In the genomic region with DNA sequence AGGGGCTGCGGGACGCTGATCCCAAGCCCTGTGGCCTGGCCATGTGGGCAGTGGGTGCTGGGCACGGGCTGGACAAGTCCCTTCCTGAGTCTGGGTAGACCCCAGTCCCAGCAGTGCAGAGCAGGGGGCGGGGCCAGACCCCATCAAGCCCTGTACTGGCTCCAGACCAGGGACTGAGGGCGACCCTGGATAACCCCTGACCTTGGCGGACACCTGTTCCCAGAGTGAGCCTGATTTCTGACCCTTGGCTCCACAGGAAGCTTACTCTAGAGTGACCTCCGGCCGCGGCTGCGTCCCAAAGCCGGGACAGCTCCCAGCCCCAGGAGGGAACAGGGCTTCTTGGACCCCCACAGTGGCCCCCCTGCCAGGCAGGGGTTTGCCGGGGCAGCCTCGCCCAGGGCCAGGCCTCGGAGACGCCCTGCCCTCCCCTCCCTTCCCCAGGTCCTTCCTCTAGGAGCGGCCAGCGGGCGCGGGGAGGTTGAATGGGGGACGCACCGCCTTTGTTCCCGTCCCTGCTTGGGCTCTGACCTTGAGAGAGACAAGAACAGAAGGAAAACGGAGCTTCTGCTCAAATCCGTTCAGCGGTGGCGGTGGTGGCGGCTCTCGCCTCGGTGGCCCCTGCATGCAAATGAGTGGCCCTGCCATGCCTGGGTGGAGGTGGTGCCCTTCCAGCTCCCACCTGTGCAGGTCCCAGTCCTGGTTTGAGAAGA, we compare ENCODE assay signal across 25 cellular contexts. TPM values are rescaled to one million over a fixed set of nuclear protein-coding genes. Genes with fewer than 3 reads are reported as not detected.
DNase-seq lines count a peak whose midpoint lies in the region; ATAC-seq, FAIRE-seq and TF ChIP-seq lines count a peak whose summit lies in the region.
"Had no signal": no experiment of that assay in that cellular context is flagged by ENCODE, and none has a peak within 500 bp of the region (broad histone marks: within the 10 kb centered on the region; RNA-seq: fewer than 3 reads in every experiment).

No MANE protein-coding gene starts in this region.

- no peak for TF ChIP-seq CTCF in activated CD8-positive, alpha-beta T cell treated with anti-CD3 and anti-CD28 coated beads for 36 hours (IDR thresholded peaks at IDR 0.05)
- TF ChIP-seq CTCF in HepG2 (CRISPR knock-in tag; IDR thresholded peaks at IDR 0.05) (no peak; the same call in 1 of the 2 replicates), testis (IDR thresholded peaks at IDR 0.05) (no peak)

- DNase-seq in activated CD8-positive, alpha-beta T cell treated with anti-CD3 and anti-CD28 coated beads for 36 hours = peak; percentile 26
- DNase-seq in activated CD8-positive, alpha-beta T cell treated with anti-CD3 and anti-CD28 coated beads, Interleukin-2, amount 10 ng/mL, durations not matched to agents 7 days and 5 days = no peak
- DNase-seq in HepG2 (ENCODE audit: low spot score) = no peak
- peak; percentile 51 for DNase-seq in testis
- DNase-seq in activated CD4-positive, alpha-beta T cell treated with anti-CD3 and anti-CD28 coated beads for 4 hours = no peak
- DNase-seq: activated CD4-positive, alpha-beta T cell treated with anti-CD3 and anti-CD28 coated beads for 1 hour; Calu3; CD4-positive, CD25-positive, alpha-beta regulatory T cell; DMS79; dorsolateral prefrontal cortex; GDM1; IMR-90; kidney glomerular epithelial cell; natural killer cell; NCI-H1694; SHP77; stimulated activated naive CD4-positive, alpha-beta T cell treated with Interleukin-2 at 50 U/mL for 16 hours had no signal

- H3K9ac ChIP-seq in HepG2 (ENCODE audit: insufficient read depth, low read depth, low read length) = peak overlapping the region; percentile 60

- peaks cover 18% of the 10 kb centered on the region for H3K36me3 Mint-ChIP-seq in activated CD8-positive, alpha-beta T cell treated with anti-CD3 and anti-CD28 coated beads for 36 hours (ENCODE audit: low read depth)
- peaks cover 15% of the 10 kb centered on the region for H3K36me3 Mint-ChIP-seq in activated CD8-positive, alpha-beta T cell treated with anti-CD3 and anti-CD28 coated beads, Interleukin-2, amount 10 ng/mL, durations not matched to agents 7 days and 5 days (ENCODE audit: low read depth)
- H3K36me3 Mint-ChIP-seq: natural killer cell had no signal

- H3K4me1 Mint-ChIP-seq in activated CD8-positive, alpha-beta T cell treated with anti-CD3 and anti-CD28 coated beads for 36 hours (ENCODE audit: low read depth) = peaks cover 5% of the 10 kb centered on the region
- peaks cover 17% of the 10 kb centered on the region for H3K4me1 Mint-ChIP-seq in activated CD8-positive, alpha-beta T cell treated with anti-CD3 and anti-CD28 coated beads, Interleukin-2, amount 10 ng/mL, durations not matched to agents 7 days and 5 days (ENCODE audit: low read depth)
- H3K4me1 Mint-ChIP-seq: activated T-helper 17 cell treated with anti-CD3 and anti-CD28 coated beads, Interleukin-2, amount 50 U/mL, for 72 hours had no signal

- H3K4me3 ChIP-seq in HepG2 (replicated peaks in 1 of 3; ENCODE audit: insufficient read depth in 1 of 3, low read depth in 2 of 3, low read length in 3 of 3) (peak overlapping the region; percentile 59 to 70 (median 63)), testis (no peak overlapping the region)
- H3K4me3 ChIP-seq: dorsolateral prefrontal cortex, lung, smooth muscle cell had no signal

- no peaks in the 10 kb centered on the region; a peak in 1 of 5 replicates for H3K27me3 ChIP-seq in HepG2 (ENCODE audit: control insufficient read depth in 1 of 2, insufficient read depth in 2 of 2, low read length in 2 of 2)
- H3K27me3 ChIP-seq in testis = no peaks in the 10 kb centered on the region

- TF ChIP-seq EP300 in HepG2 (IDR thresholded peaks at IDR 0.05; ENCODE audit: low read depth in 2 of 2, low read length in 2 of 2) (no peak), HepG2 (CRISPR knock-in tag; IDR thresholded peaks at IDR 0.05; ENCODE audit: borderline replicate concordance) (no peak)

- intact Hi-C loops in activated CD8-positive, alpha-beta T cell treated with anti-CD3 and anti-CD28 coated beads for 36 hours (cut with micrococcal nuclease) = no loop called here
- intact Hi-C loops in HepG2 (cut with micrococcal nuclease; ENCODE audit: unreplicated experiment) (no loop called here), testis (cut with DNase I; ENCODE audit: low total_unique reads) (no loop called here)

- H3K27ac Mint-ChIP-seq in activated CD8-positive, alpha-beta T cell treated with anti-CD3 and anti-CD28 coated beads for 36 hours = no peak overlapping the region
- H3K27ac Mint-ChIP-seq in activated CD8-positive, alpha-beta T cell treated with anti-CD3 and anti-CD28 coated beads, Interleukin-2, amount 10 ng/mL, durations not matched to agents 7 days and 5 days = no peak overlapping the region
- H3K27ac Mint-ChIP-seq: activated T-helper 17 cell treated with anti-CD3 and anti-CD28 coated beads, Interleukin-2, amount 50 U/mL, for 72 hours; natural killer cell; T-helper 2 cell treated with Interferon-gamma antibody and Interleukin-4, amounts not matched to agents 5 μg/mL and 100 μg/mL, for 36 hours had no signal

- CTCF ChIA-PET in activated CD8-positive, alpha-beta T cell treated with anti-CD3 and anti-CD28 coated beads for 36 hours (lab: Charles Lee) = interaction anchor here (2.0 kb wide), 1 partner anchor 39 kb away, joined by 7 read pairs; no protein-coding TSS in a partner anchor
- CTCF ChIA-PET in activated CD8-positive, alpha-beta T cell treated with anti-CD3 and anti-CD28 coated beads, Interleukin-2, amount 10 ng/mL, durations not matched to agents 7 days and 5 days (lab: Charles Lee) = interaction anchor here (0.9 to 1.7 kb wide), 2 partner anchors 7 to 81 kb away, joined by 3 read pairs; no protein-coding TSS in a partner anchor
- CTCF ChIA-PET in HepG2 (lab: Yijun Ruan, JAX; ENCODE audit: low intra/inter-chr PET ratio, low total read pairs) = no interaction called here

- WGBS in HepG2 (ENCODE audit: low lambda C conversion rate) = no CpG with 5 or more reads among the region's 29 CpGs
- 43 to 49% methylated on average over 6 to 26 of the region's 29 CpGs for WGBS in testis, 2 donors

- H3K36me3 ChIP-seq in HepG2 (replicated peaks in 1 of 2; ENCODE audit: control insufficient read depth in 1 of 2, insufficient read depth in 2 of 2, low read length in 2 of 2) (peaks cover 2 to 9% of the 10 kb centered on the region in 2 experiments; a peak in 3 of 5 replicates), testis (ENCODE audit: low read depth, missing control alignments) (no peaks in the 10 kb centered on the region)

- H3K27me3 Mint-ChIP-seq in activated CD8-positive, alpha-beta T cell treated with anti-CD3 and anti-CD28 coated beads for 36 hours = peaks cover 20% of the 10 kb centered on the region
- peaks cover 22% of the 10 kb centered on the region for H3K27me3 Mint-ChIP-seq in activated CD8-positive, alpha-beta T cell treated with anti-CD3 and anti-CD28 coated beads, Interleukin-2, amount 10 ng/mL, durations not matched to agents 7 days and 5 days (ENCODE audit: low read depth)

- peak overlapping the region; percentile 89 for H3K4me2 ChIP-seq in HepG2 (ENCODE audit: low read depth, low read length)
- H3K4me2 ChIP-seq: smooth muscle cell had no signal

- H2AFZ ChIP-seq in HepG2 (ENCODE audit: low read length) = no peak overlapping the region

- in situ Hi-C loops in HepG2 (cut with HindIII; ENCODE audit: extremely low pct_ligation_motif_present, low pct_unique_long_range_greater_than_20kb) = loop anchor here (5.0 kb wide), 2 partner anchors 34 to 89 kb away; no protein-coding TSS in a partner anchor

- H3K4me1 ChIP-seq in HepG2 (ENCODE audit: insufficient read depth, low read length) (peaks cover 42% of the 10 kb centered on the region), testis (peaks cover 20% of the 10 kb centered on the region)

- peak; percentile 46; the same call in 1 of the 2 replicates for TF ChIP-seq RAD21 in HepG2 (CRISPR knock-in tag; IDR thresholded peaks at IDR 0.05)

- H3K79me2 ChIP-seq in HepG2 (ENCODE audit: insufficient read depth, low read length) = peaks cover 19% of the 10 kb centered on the region

- FAIRE-seq in HepG2 (lab: Jason Lieb, UNC) = peak; percentile 59
- FAIRE-seq: frontal cortex had no signal

- no peak for ATAC-seq in activated CD8-positive, alpha-beta T cell treated with anti-CD3 and anti-CD28 coated beads for 36 hours
- no peak for ATAC-seq in activated CD8-positive, alpha-beta T cell treated with anti-CD3 and anti-CD28 coated beads, Interleukin-2, amount 10 ng/mL, durations not matched to agents 7 days and 5 days
- ATAC-seq in HepG2 = peak; percentile 21
- ATAC-seq in HG03097 (IDR thresholded peaks at IDR 0.05; ENCODE audit: low FRiP score, unreplicated experiment) = no peak
- ATAC-seq: activated T-helper 17 cell treated with anti-CD3 and anti-CD28 coated beads, Interleukin-2, amount 50 U/mL, for 72 hours; HCT116; natural killer cell had no signal

- peak overlapping the region; percentile 75 for H3K27ac ChIP-seq in HepG2 (ENCODE audit: extremely low read length, insufficient read depth, low read length)
- H3K27ac ChIP-seq in testis = peak overlapping the region in 1 of 2 donors; percentile 44
- H3K27ac ChIP-seq: dorsolateral prefrontal cortex had no signal

- no peaks in the 10 kb centered on the region for H3K9me3 ChIP-seq in HepG2 (ENCODE audit: low read length)
- H3K9me3 ChIP-seq in testis = no peaks in the 10 kb centered on the region

- TF ChIP-seq POLR2A in HepG2 (IDR thresholded peaks at IDR 0.05; ENCODE audit: insufficient read depth in 1 of 2, low read depth in 2 of 2, low read length in 2 of 2) = no peak
- TF ChIP-seq POLR2A in testis (IDR thresholded peaks at IDR 0.05) = no peak

- no peaks in the 10 kb centered on the region for H4K20me1 ChIP-seq in HepG2 (ENCODE audit: insufficient read depth, low read length)

- no peaks in the 10 kb centered on the region for H3K9me3 Mint-ChIP-seq in activated CD8-positive, alpha-beta T cell treated with anti-CD3 and anti-CD28 coated beads for 36 hours
- no peaks in the 10 kb centered on the region for H3K9me3 Mint-ChIP-seq in activated CD8-positive, alpha-beta T cell treated with anti-CD3 and anti-CD28 coated beads, Interleukin-2, amount 10 ng/mL, durations not matched to agents 7 days and 5 days (ENCODE audit: insufficient read depth)
- H3K9me3 Mint-ChIP-seq: activated naive CD4-positive, alpha-beta T cell treated with anti-CD3 and anti-CD28 coated beads, Interleukin-2, amount 50 U/mL, for 24 hours; activated T-helper 17 cell treated with anti-CD3 and anti-CD28 coated beads, Interleukin-2, amount 50 U/mL, for 72 hours; natural killer cell; T-helper 2 cell treated with Interferon-gamma antibody and Interleukin-4, amounts not matched to agents 5 μg/mL and 100 μg/mL, for 36 hours had no signal

- no TSS peak for BruUV-seq in HepG2 (replicated peaks; lab: Mats Ljungman, UMichigan)

- H3K4me3 Mint-ChIP-seq in activated CD8-positive, alpha-beta T cell treated with anti-CD3 and anti-CD28 coated beads for 36 hours = no peak overlapping the region
- no peak overlapping the region for H3K4me3 Mint-ChIP-seq in activated CD8-positive, alpha-beta T cell treated with anti-CD3 and anti-CD28 coated beads, Interleukin-2, amount 10 ng/mL, durations not matched to agents 7 days and 5 days
- H3K4me3 Mint-ChIP-seq: activated T-helper 17 cell treated with anti-CD3 and anti-CD28 coated beads, Interleukin-2, amount 50 U/mL, for 72 hours; T-helper 2 cell treated with Interferon-gamma antibody and Interleukin-4, amounts not matched to agents 5 μg/mL and 100 μg/mL, for 36 hours had no signal

- POLR2A ChIA-PET in activated CD8-positive, alpha-beta T cell treated with anti-CD3 and anti-CD28 coated beads for 36 hours (lab: Charles Lee) = interaction anchor here (1.1 kb wide), 1 partner anchor 12 kb away, joined by 3 read pairs; no protein-coding TSS in a partner anchor
- POLR2A ChIA-PET in activated CD8-positive, alpha-beta T cell treated with anti-CD3 and anti-CD28 coated beads, Interleukin-2, amount 10 ng/mL, durations not matched to agents 7 days and 5 days (lab: Charles Lee) = interaction anchor here (0.5 to 3.1 kb wide), 3 partner anchors 14 to 32 kb away, joined by 3 to 9 read pairs (median 4); a partner anchor contains a TSS
- POLR2A ChIA-PET in HepG2 (lab: Yijun Ruan, JAX) = interaction anchor here (0.6 to 3.5 kb wide), 20 partner anchors 8 to 208 kb away, joined by 3 to 61 read pairs (median 6); a partner anchor contains a TSS

RNA-seq across cellular contexts. Expression of a gene that starts 2.3 kb away (rescaled TPM):
- total RNA-seq in activated CD8-positive, alpha-beta T cell treated with anti-CD3 and anti-CD28 coated beads for 36 hours = not detected
- total RNA-seq in activated CD8-positive, alpha-beta T cell treated with anti-CD3 and anti-CD28 coated beads, Interleukin-2, amount 10 ng/mL, durations not matched to agents 7 days and 5 days = not detected
- 4.3 and 9.9 TPM in 2 replicates for total RNA-seq in HepG2 (2016; rRNA removed; fragmentation: Illumina TruSeq; extraction: Trizol)
- total RNA-seq in HepG2 (2016; cell fraction: cytosol; rRNA removed; fragmentation: Illumina TruSeq; extraction: Trizol; ENCODE audit: low read depth) = 15.0 and 18.4 TPM in 2 replicates
- 5.2 and 11.1 TPM in 2 replicates for total RNA-seq in HepG2 (2016; cell fraction: insoluble cytoplasmic fraction; rRNA removed; fragmentation: Illumina TruSeq; extraction: Trizol)
- 27.1 and 33.2 TPM in 2 replicates for total RNA-seq in HepG2 (2016; cell fraction: membrane; rRNA removed; fragmentation: Illumina TruSeq; extraction: Trizol)
- total RNA-seq in HepG2 (2016; cell fraction: nucleus; rRNA removed; fragmentation: Illumina TruSeq; extraction: Trizol) = 3.7 and 6.5 TPM in 2 replicates
- polyA plus RNA-seq in HepG2 (2011; rRNA removed) = 6.0 and 11.1 TPM in 2 replicates
- polyA plus RNA-seq in HepG2 (2011; cell fraction: cytosol; rRNA removed) = 7.3 and 14.1 TPM in 2 replicates
- polyA plus RNA-seq in HepG2 (2011; cell fraction: nucleus; rRNA removed) = 17.9 and 19.5 TPM in 2 replicates
- 6.4 and 6.8 TPM in 2 replicates for polyA plus RNA-seq in HepG2 (2012)
- 17.9 and 19.1 TPM in 2 replicates for polyA plus RNA-seq in HepG2 (2016; cell fraction: cytosol; fragmentation: Illumina TruSeq; extraction: Trizol; ENCODE audit: low read depth)
- 7.9 and 11.2 TPM in 2 replicates for polyA plus RNA-seq in HepG2 (2016; cell fraction: insoluble cytoplasmic fraction; fragmentation: Illumina TruSeq; extraction: Trizol; ENCODE audit: low read depth)
- polyA plus RNA-seq in HepG2 (2016; cell fraction: membrane; fragmentation: Illumina TruSeq; extraction: Trizol; ENCODE audit: low read depth) = 27.7 and 33.0 TPM in 2 replicates
- 11.7 and 13.4 TPM in 2 replicates for polyA plus RNA-seq in HepG2 (2016; cell fraction: nucleus; fragmentation: Illumina TruSeq; extraction: Trizol; ENCODE audit: insufficient read depth, low read depth)
- 0.28 and 20.0 TPM in 2 replicates for polyA minus RNA-seq in HepG2 (2011; rRNA and poly(A)+ RNA removed; ENCODE audit: low replicate concordance)
- polyA minus RNA-seq in HepG2 (2011; cell fraction: cytosol; rRNA and poly(A)+ RNA removed) = 23.0 and 23.8 TPM in 2 replicates
- 2.8 and 4.2 TPM in 2 replicates for polyA minus RNA-seq in HepG2 (2011; cell fraction: nucleus; rRNA and poly(A)+ RNA removed)
- total RNA-seq in testis = 1 to 10 TPM; 1.5 to 2.9 TPM
- polyA plus RNA-seq in testis (ENCODE audit: insufficient read depth, low read depth, low replicate concordance) = 0.61 TPM
- total RNA-seq: activated T-helper 17 cell treated with anti-CD3 and anti-CD28 coated beads, Interleukin-2, amount 50 U/mL, for 72 hours; CD4-positive, CD25-positive, alpha-beta regulatory T cell; IMR-90; natural killer cell had no signal
- polyA plus RNA-seq: CD4-positive, CD25-positive, alpha-beta regulatory T cell; IMR-90; lung had no signal

RNA-seq across cellular contexts. Expression of a gene that starts 8.0 kb away (rescaled TPM):
- 10 to 100 TPM; 77.0 to 88.0 TPM for total RNA-seq in activated CD8-positive, alpha-beta T cell treated with anti-CD3 and anti-CD28 coated beads for 36 hours
- total RNA-seq in activated CD8-positive, alpha-beta T cell treated with anti-CD3 and anti-CD28 coated beads, Interleukin-2, amount 10 ng/mL, durations not matched to agents 7 days and 5 days = 10 to 100 TPM; 57.1 TPM
- total RNA-seq in HepG2 (2016; rRNA removed; fragmentation: Illumina TruSeq; extraction: Trizol) (21.9 and 31.3 TPM in 2 replicates), testis (100 to 1,000 TPM; 111 to 128 TPM)
- total RNA-seq in HepG2 (2016; cell fraction: cytosol; rRNA removed; fragmentation: Illumina TruSeq; extraction: Trizol; ENCODE audit: low read depth) = 67.5 and 90.2 TPM in 2 replicates
- total RNA-seq in HepG2 (2016; cell fraction: insoluble cytoplasmic fraction; rRNA removed; fragmentation: Illumina TruSeq; extraction: Trizol) = 14.2 and 28.2 TPM in 2 replicates
- total RNA-seq in HepG2 (2016; cell fraction: membrane; rRNA removed; fragmentation: Illumina TruSeq; extraction: Trizol) = 57.9 and 74.3 TPM in 2 replicates
- total RNA-seq in HepG2 (2016; cell fraction: nucleus; rRNA removed; fragmentation: Illumina TruSeq; extraction: Trizol) = 18.6 and 22.9 TPM in 2 replicates
- polyA plus RNA-seq in HepG2 (2011; rRNA removed) (19.5 and 21.2 TPM in 2 replicates), testis (ENCODE audit: insufficient read depth, low read depth, low replicate concordance) (51.6 TPM)
- polyA plus RNA-seq in HepG2 (2011; cell fraction: cytosol; rRNA removed) = 21.0 and 42.4 TPM in 2 replicates
- polyA plus RNA-seq in HepG2 (2011; cell fraction: nucleus; rRNA removed) = 45.8 and 49.4 TPM in 2 replicates
- polyA plus RNA-seq in HepG2 (2012) = 14.1 and 18.2 TPM in 2 replicates
- polyA plus RNA-seq in HepG2 (2016; cell fraction: cytosol; fragmentation: Illumina TruSeq; extraction: Trizol; ENCODE audit: low read depth) = 104 and 136 TPM in 2 replicates
- polyA plus RNA-seq in HepG2 (2016; cell fraction: insoluble cytoplasmic fraction; fragmentation: Illumina TruSeq; extraction: Trizol; ENCODE audit: low read depth) = 24.1 and 30.7 TPM in 2 replicates
- polyA plus RNA-seq in HepG2 (2016; cell fraction: membrane; fragmentation: Illumina TruSeq; extraction: Trizol; ENCODE audit: low read depth) = 78.9 and 88.8 TPM in 2 replicates
- polyA plus RNA-seq in HepG2 (2016; cell fraction: nucleus; fragmentation: Illumina TruSeq; extraction: Trizol; ENCODE audit: insufficient read depth, low read depth) = 43.0 and 56.8 TPM in 2 replicates
- polyA minus RNA-seq in HepG2 (2011; rRNA and poly(A)+ RNA removed; ENCODE audit: low replicate concordance) = 15.5 and 24.8 TPM in 2 replicates
- polyA minus RNA-seq in HepG2 (2011; cell fraction: cytosol; rRNA and poly(A)+ RNA removed) = 9.4 and 11.7 TPM in 2 replicates
- 6.5 and 6.8 TPM in 2 replicates for polyA minus RNA-seq in HepG2 (2011; cell fraction: nucleus; rRNA and poly(A)+ RNA removed)

RNA-seq across cellular contexts. Expression of a gene that starts 14.2 kb away (rescaled TPM):
- total RNA-seq in activated CD8-positive, alpha-beta T cell treated with anti-CD3 and anti-CD28 coated beads for 36 hours = 100 to 1,000 TPM; 161 to 180 TPM
- 100 to 1,000 TPM; 172 to 195 TPM for total RNA-seq in activated CD8-positive, alpha-beta T cell treated with anti-CD3 and anti-CD28 coated beads, Interleukin-2, amount 10 ng/mL, durations not matched to agents 7 days and 5 days
- 133 and 135 TPM in 2 replicates for total RNA-seq in HepG2 (2016; rRNA removed; fragmentation: Illumina TruSeq; extraction: Trizol)
- total RNA-seq in HepG2 (2016; cell fraction: cytosol; rRNA removed; fragmentation: Illumina TruSeq; extraction: Trizol; ENCODE audit: low read depth) = 96.6 and 116 TPM in 2 replicates
- total RNA-seq in HepG2 (2016; cell fraction: insoluble cytoplasmic fraction; rRNA removed; fragmentation: Illumina TruSeq; extraction: Trizol) = 122 and 153 TPM in 2 replicates
- total RNA-seq in HepG2 (2016; cell fraction: membrane; rRNA removed; fragmentation: Illumina TruSeq; extraction: Trizol) = 83.7 and 88.2 TPM in 2 replicates
- 100 and 108 TPM in 2 replicates for total RNA-seq in HepG2 (2016; cell fraction: nucleus; rRNA removed; fragmentation: Illumina TruSeq; extraction: Trizol)
- 140 and 177 TPM in 2 replicates for polyA plus RNA-seq in HepG2 (2011; rRNA removed)
- 120 and 152 TPM in 2 replicates for polyA plus RNA-seq in HepG2 (2011; cell fraction: cytosol; rRNA removed)
- 887 and 1,037 TPM in 2 replicates for polyA plus RNA-seq in HepG2 (2011; cell fraction: nucleus; rRNA removed)
- polyA plus RNA-seq in HepG2 (2012) = 154 and 221 TPM in 2 replicates
- 39.2 and 45.5 TPM in 2 replicates for polyA plus RNA-seq in HepG2 (2016; cell fraction: cytosol; fragmentation: Illumina TruSeq; extraction: Trizol; ENCODE audit: low read depth)
- polyA plus RNA-seq in HepG2 (2016; cell fraction: insoluble cytoplasmic fraction; fragmentation: Illumina TruSeq; extraction: Trizol; ENCODE audit: low read depth) = 156 and 182 TPM in 2 replicates
- 63.6 and 72.0 TPM in 2 replicates for polyA plus RNA-seq in HepG2 (2016; cell fraction: membrane; fragmentation: Illumina TruSeq; extraction: Trizol; ENCODE audit: low read depth)
- 293 and 318 TPM in 2 replicates for polyA plus RNA-seq in HepG2 (2016; cell fraction: nucleus; fragmentation: Illumina TruSeq; extraction: Trizol; ENCODE audit: insufficient read depth, low read depth)
- 38.8 and 49.7 TPM in 2 replicates for polyA minus RNA-seq in HepG2 (2011; rRNA and poly(A)+ RNA removed; ENCODE audit: low replicate concordance)
- polyA minus RNA-seq in HepG2 (2011; cell fraction: cytosol; rRNA and poly(A)+ RNA removed) = 32.8 and 38.9 TPM in 2 replicates
- polyA minus RNA-seq in HepG2 (2011; cell fraction: nucleus; rRNA and poly(A)+ RNA removed) = 106 and 131 TPM in 2 replicates
- 100 to 1,000 TPM; 621 to 661 TPM for total RNA-seq in testis
- 483 TPM for polyA plus RNA-seq in testis (ENCODE audit: insufficient read depth, low read depth, low replicate concordance)

RNA-seq across cellular contexts. Expression of a gene that starts 35.0 kb away (rescaled TPM):
- total RNA-seq in activated CD8-positive, alpha-beta T cell treated with anti-CD3 and anti-CD28 coated beads for 36 hours = 10 to 100 TPM; 41.1 to 43.9 TPM
- 10 to 100 TPM; 88.4 to 94.3 TPM for total RNA-seq in activated CD8-positive, alpha-beta T cell treated with anti-CD3 and anti-CD28 coated beads, Interleukin-2, amount 10 ng/mL, durations not matched to agents 7 days and 5 days
- total RNA-seq in HepG2 (2016; rRNA removed; fragmentation: Illumina TruSeq; extraction: Trizol) (8.4 and 10.7 TPM in 2 replicates), testis (10 to 100 TPM; 38.2 to 42.4 TPM)
- total RNA-seq in HepG2 (2016; cell fraction: cytosol; rRNA removed; fragmentation: Illumina TruSeq; extraction: Trizol; ENCODE audit: low read depth) = 6.5 and 7.9 TPM in 2 replicates
- 8.9 and 11.0 TPM in 2 replicates for total RNA-seq in HepG2 (2016; cell fraction: insoluble cytoplasmic fraction; rRNA removed; fragmentation: Illumina TruSeq; extraction: Trizol)
- total RNA-seq in HepG2 (2016; cell fraction: membrane; rRNA removed; fragmentation: Illumina TruSeq; extraction: Trizol) = 14.1 and 14.8 TPM in 2 replicates
- total RNA-seq in HepG2 (2016; cell fraction: nucleus; rRNA removed; fragmentation: Illumina TruSeq; extraction: Trizol) = 17.3 and 19.0 TPM in 2 replicates
- polyA plus RNA-seq in HepG2 (2011; rRNA removed) (18.0 and 19.6 TPM in 2 replicates), testis (ENCODE audit: insufficient read depth, low read depth, low replicate concordance) (30.3 TPM)
- polyA plus RNA-seq in HepG2 (2011; cell fraction: cytosol; rRNA removed) = 14.8 and 17.8 TPM in 2 replicates
- 116 and 135 TPM in 2 replicates for polyA plus RNA-seq in HepG2 (2011; cell fraction: nucleus; rRNA removed)
- 27.5 and 28.1 TPM in 2 replicates for polyA plus RNA-seq in HepG2 (2012)
- 2.7 and 3.3 TPM in 2 replicates for polyA plus RNA-seq in HepG2 (2016; cell fraction: cytosol; fragmentation: Illumina TruSeq; extraction: Trizol; ENCODE audit: low read depth)
- 30.9 and 43.0 TPM in 2 replicates for polyA plus RNA-seq in HepG2 (2016; cell fraction: insoluble cytoplasmic fraction; fragmentation: Illumina TruSeq; extraction: Trizol; ENCODE audit: low read depth)
- 10.2 and 10.3 TPM in 2 replicates for polyA plus RNA-seq in HepG2 (2016; cell fraction: membrane; fragmentation: Illumina TruSeq; extraction: Trizol; ENCODE audit: low read depth)
- 76.5 and 77.9 TPM in 2 replicates for polyA plus RNA-seq in HepG2 (2016; cell fraction: nucleus; fragmentation: Illumina TruSeq; extraction: Trizol; ENCODE audit: insufficient read depth, low read depth)
- polyA minus RNA-seq in HepG2 (2011; rRNA and poly(A)+ RNA removed; ENCODE audit: low replicate concordance) = 14.0 and 39.5 TPM in 2 replicates
- polyA minus RNA-seq in HepG2 (2011; cell fraction: cytosol; rRNA and poly(A)+ RNA removed) = 42.7 and 47.0 TPM in 2 replicates
- 36.8 and 48.0 TPM in 2 replicates for polyA minus RNA-seq in HepG2 (2011; cell fraction: nucleus; rRNA and poly(A)+ RNA removed)

RNA-seq across cellular contexts. Expression of a gene that starts 41.8 kb away (rescaled TPM):
- 100 to 1,000 TPM; 186 to 199 TPM for total RNA-seq in activated CD8-positive, alpha-beta T cell treated with anti-CD3 and anti-CD28 coated beads for 36 hours
- total RNA-seq in activated CD8-positive, alpha-beta T cell treated with anti-CD3 and anti-CD28 coated beads, Interleukin-2, amount 10 ng/mL, durations not matched to agents 7 days and 5 days = 100 to 1,000 TPM; 209 to 222 TPM
- total RNA-seq in HepG2 (2016; rRNA removed; fragmentation: Illumina TruSeq; extraction: Trizol) (78.7 and 88.0 TPM in 2 replicates), testis (100 to 1,000 TPM; 104 to 166 TPM)
- 72.7 and 79.4 TPM in 2 replicates for total RNA-seq in HepG2 (2016; cell fraction: cytosol; rRNA removed; fragmentation: Illumina TruSeq; extraction: Trizol; ENCODE audit: low read depth)
- total RNA-seq in HepG2 (2016; cell fraction: insoluble cytoplasmic fraction; rRNA removed; fragmentation: Illumina TruSeq; extraction: Trizol) = 80.1 and 93.1 TPM in 2 replicates
- 72.8 and 84.2 TPM in 2 replicates for total RNA-seq in HepG2 (2016; cell fraction: membrane; rRNA removed; fragmentation: Illumina TruSeq; extraction: Trizol)
- 40.6 and 53.8 TPM in 2 replicates for total RNA-seq in HepG2 (2016; cell fraction: nucleus; rRNA removed; fragmentation: Illumina TruSeq; extraction: Trizol)
- polyA plus RNA-seq in HepG2 (2011; rRNA removed) (39.4 and 49.3 TPM in 2 replicates), testis (ENCODE audit: insufficient read depth, low read depth, low replicate concordance) (94.5 TPM)
- 61.0 and 112 TPM in 2 replicates for polyA plus RNA-seq in HepG2 (2011; cell fraction: cytosol; rRNA removed)
- 105 and 111 TPM in 2 replicates for polyA plus RNA-seq in HepG2 (2011; cell fraction: nucleus; rRNA removed)
- polyA plus RNA-seq in HepG2 (2012) = 67.0 and 70.9 TPM in 2 replicates
- 126 and 135 TPM in 2 replicates for polyA plus RNA-seq in HepG2 (2016; cell fraction: cytosol; fragmentation: Illumina TruSeq; extraction: Trizol; ENCODE audit: low read depth)
- polyA plus RNA-seq in HepG2 (2016; cell fraction: insoluble cytoplasmic fraction; fragmentation: Illumina TruSeq; extraction: Trizol; ENCODE audit: low read depth) = 131 and 155 TPM in 2 replicates
- 112 and 121 TPM in 2 replicates for polyA plus RNA-seq in HepG2 (2016; cell fraction: membrane; fragmentation: Illumina TruSeq; extraction: Trizol; ENCODE audit: low read depth)
- polyA plus RNA-seq in HepG2 (2016; cell fraction: nucleus; fragmentation: Illumina TruSeq; extraction: Trizol; ENCODE audit: insufficient read depth, low read depth) = 129 and 134 TPM in 2 replicates
- 60.5 and 86.6 TPM in 2 replicates for polyA minus RNA-seq in HepG2 (2011; rRNA and poly(A)+ RNA removed; ENCODE audit: low replicate concordance)
- polyA minus RNA-seq in HepG2 (2011; cell fraction: cytosol; rRNA and poly(A)+ RNA removed) = 53.6 and 68.0 TPM in 2 replicates
- polyA minus RNA-seq in HepG2 (2011; cell fraction: nucleus; rRNA and poly(A)+ RNA removed) = 14.7 and 18.9 TPM in 2 replicates

Comparison
In these comparisons a context has a peak if more than half of its experiments do, and no peak if none do; other contexts are left out.
1. DNase-seq: peak in activated CD8-positive, alpha-beta T cell treated with anti-CD3 and anti-CD28 coated beads for 36 hours (single experiment) and testis (single experiment); none in activated CD8-positive, alpha-beta T cell treated with anti-CD3 and anti-CD28 coated beads, Interleukin-2, amount 10 ng/mL, durations not matched to agents 7 days and 5 days (single experiment), HepG2 (single experiment) and activated CD4-positive, alpha-beta T cell treated with anti-CD3 and anti-CD28 coated beads for 4 hours (0 of 2).
2. H3K4me3 ChIP-seq: peak in HepG2 (3 of 3); none in testis (0 of 2).